In genomic region chr18:40124107-40124506, GRCh38 we compare ENCODE assay signal across 2 cellular contexts.
TF ChIP-seq lines count a peak whose summit lies in the region.

No MANE protein-coding gene starts in this region.

TF ChIP-seq in IMR-90, 13 proteins besides CTCF, POLR2A, EP300 and RAD21 (continued from another document):
- TF ChIP-seq USF2 (IDR thresholded peaks at IDR 0.05; ENCODE audit: low read depth, low read length): no peak
- TF ChIP-seq MAZ (IDR thresholded peaks at IDR 0.05; ENCODE audit: borderline replicate concordance, low read depth, low read length): no peak
- no peak for TF ChIP-seq SMC3 (IDR thresholded peaks at IDR 0.05; ENCODE audit: low read depth, low read length)
- no peak for TF ChIP-seq ELK1 (IDR thresholded peaks at IDR 0.05; ENCODE audit: borderline replicate concordance, low read depth, low read length)
- TF ChIP-seq MAFK (IDR thresholded peaks at IDR 0.05; ENCODE audit: low read depth, low read length): no peak
- no peak for TF ChIP-seq BHLHE40 (IDR thresholded peaks at IDR 0.05; ENCODE audit: low read depth, low read length)
- TF ChIP-seq RCOR1 (IDR thresholded peaks at IDR 0.05; ENCODE audit: insufficient replicate concordance, low read length): no peak
- TF ChIP-seq RFX5 (IDR thresholded peaks at IDR 0.05; ENCODE audit: low read depth, low read length): no peak
- no peak for TF ChIP-seq CHD1 (IDR thresholded peaks at IDR 0.05; ENCODE audit: low read depth, low read length)
- TF ChIP-seq MXI1 (IDR thresholded peaks at IDR 0.05; ENCODE audit: borderline replicate concordance, low read depth, low read length): no peak

TF ChIP-seq in GM12878, 131 proteins besides CTCF, POLR2A, EP300 and RAD21 (continued from another document):
- no peak for TF ChIP-seq ELK1 (IDR thresholded peaks at IDR 0.05; ENCODE audit: low read depth, low read length)
- no peak for TF ChIP-seq SMC3 (IDR thresholded peaks at IDR 0.05; ENCODE audit: borderline replicate concordance, low read length)
- TF ChIP-seq RELB (IDR thresholded peaks at IDR 0.05; ENCODE audit: low read depth): no peak
- TF ChIP-seq RFX5 (IDR thresholded peaks at IDR 0.05; ENCODE audit: low read depth, low read length): no peak
- no peak for TF ChIP-seq PAX5 (IDR thresholded peaks at IDR 0.05; ENCODE audit: borderline replicate concordance, low read depth, low read length)
- no peak for TF ChIP-seq CREM (IDR thresholded peaks at IDR 0.05; ENCODE audit: low read depth)
- TF ChIP-seq RELA (IDR thresholded peaks at IDR 0.05; ENCODE audit: borderline replicate concordance, partially characterized antibody): no peak
- TF ChIP-seq KDM1A (IDR thresholded peaks at IDR 0.05; ENCODE audit: borderline replicate concordance): no peak
- no peak for TF ChIP-seq ZSCAN29 (IDR thresholded peaks at IDR 0.05)
- no peak for TF ChIP-seq SUPT20H (IDR thresholded peaks at IDR 0.05; ENCODE audit: borderline replicate concordance, control insufficient read depth, low read depth, low read length)
- TF ChIP-seq BRCA1 (IDR thresholded peaks at IDR 0.05; ENCODE audit: low read depth, low read length): no peak
- no peak for TF ChIP-seq RCOR1 (conservative IDR thresholded peaks at IDR 0.05; ENCODE audit: low read depth, low read length)
- TF ChIP-seq IKZF1 (conservative IDR thresholded peaks at IDR 0.05): 0 out of 2 replicates have a peak, but pooled peaks have one; percentile 12
- no peak for TF ChIP-seq MEF2A (IDR thresholded peaks at IDR 0.05; ENCODE audit: insufficient read depth, low read depth, low read length)
- no peak for TF ChIP-seq ESRRA (IDR thresholded peaks at IDR 0.05; ENCODE audit: low read length)
- TF ChIP-seq ZNF217 (IDR thresholded peaks at IDR 0.05): 0 out of 2 replicates have a peak, but pooled peaks have one; percentile 35
- TF ChIP-seq E2F4 (IDR thresholded peaks at IDR 0.05; ENCODE audit: low read depth, low read length): no peak
- TF ChIP-seq KAT2A (conservative IDR thresholded peaks at IDR 0.05; ENCODE audit: control insufficient read depth, low read depth, low read length): no peak
- no peak for TF ChIP-seq SREBF1 (IDR thresholded peaks at IDR 0.05; ENCODE audit: low read length)
- no peak for TF ChIP-seq HDAC2 (IDR thresholded peaks at IDR 0.05)
- peak; percentile 67 for TF ChIP-seq ATF7 (IDR thresholded peaks at IDR 0.05; ENCODE audit: low read depth)
- no peak for TF ChIP-seq BCLAF1 (IDR thresholded peaks at IDR 0.05)
- no peak for TF ChIP-seq MLLT1 (IDR thresholded peaks at IDR 0.05)
- TF ChIP-seq HSF1 (IDR thresholded peaks at IDR 0.05; ENCODE audit: low read depth, low read length): no peak
- no peak for TF ChIP-seq SMARCA5 (IDR thresholded peaks at IDR 0.05)
- TF ChIP-seq MTA2 (IDR thresholded peaks at IDR 0.05; ENCODE audit: low read depth): no peak
